In genomic region chr14:51521764-51522163, GRCh38 we compare ENCODE assay signal across 22 cellular contexts.
DNase-seq lines count a peak whose midpoint lies in the region; ATAC-seq and TF ChIP-seq lines count a peak whose summit lies in the region.
"Had no signal": no experiment of that assay in that cellular context is flagged by ENCODE, and none has a peak within 500 bp of the region (broad histone marks: within the 10 kb centered on the region; RNA-seq: fewer than 3 reads in every experiment).

No MANE protein-coding gene starts in this region.

- H4K20me1 ChIP-seq in PC-3 (ENCODE audit: low read length) = no peaks in the 10 kb centered on the region

- peak; percentile 54 for DNase-seq in GM04503 (ENCODE audit: low read depth)
- DNase-seq in PC-3 = peak; percentile 60
- DNase-seq in dedifferentiated amniotic fluid mesenchymal stem cell (ENCODE audit: extremely low spot score) = peak; percentile 76
- peak; percentile 60 for DNase-seq in skeletal muscle cell (ENCODE audit: low read depth)
- DNase-seq in HuH-7.5 (ENCODE audit: low spot score) = no peak
- no peak for DNase-seq in activated CD4-positive, alpha-beta T cell treated with anti-CD3 and anti-CD28 coated beads for 1 hour
- no peak for DNase-seq in NCI-H2171 treated with DMSO at 0.1 percent for 48 hours (lab: John Stamatoyannopoulos, UW)
- DNase-seq: activated effector memory CD4-positive, alpha-beta T cell treated with Interleukin-2 at 50 U/mL for 16 hours; C1 segment of cervical spinal cord; DMS 273 treated with DMSO at 0.1 percent for 48 hours; NCI-H1417 treated with DMSO at 0.1 percent for 48 hours; NCI-H226; NK-92 treated with Interleukin-12 subunit alpha and Interleukin-12 subunit beta, amount 100 ng/mL, for 24 hours; occipital lobe; sigmoid colon; stimulated activated CD4-positive, alpha-beta T cell treated with anti-CD3 and anti-CD28 coated beads, Interleukin-4, amount 100 ng/mL, for 4 hours; T-helper 2 cell had no signal

- intact Hi-C loops in PC-3 (cut with micrococcal nuclease) = no loop called here

- H3K27ac ChIP-seq in PC-3 (ENCODE audit: low read length) = no peak overlapping the region
- H3K27ac ChIP-seq: coronary artery, sigmoid colon, thoracic aorta had no signal

- H3K79me2 ChIP-seq in PC-3 (ENCODE audit: low read length) = no peaks in the 10 kb centered on the region

- peak; percentile 63 for ATAC-seq in PC-3
- no peak for ATAC-seq in HG03457 (IDR thresholded peaks at IDR 0.05; ENCODE audit: unreplicated experiment)
- ATAC-seq: activated CD4-positive, CD25-positive, alpha-beta regulatory T cell treated with anti-CD3 and anti-CD28 coated beads, Interleukin-2, amount 50 U/mL, for 24 hours; left lobe of liver had no signal

- H3K9ac ChIP-seq in PC-3 (ENCODE audit: low read length) = no peak overlapping the region

- POLR2A ChIA-PET in PC-3 (lab: Charles Lee; ENCODE audit: unreplicated experiment) = interaction anchor here (0.6 kb wide), 1 partner anchor 44 kb away, joined by 6 read pairs; no protein-coding TSS in a partner anchor

- no peak overlapping the region for H2AFZ ChIP-seq in PC-3 (ENCODE audit: low read length)

- CTCF ChIA-PET in PC-3 (lab: Charles Lee) = interaction anchor here (0.7 kb wide), 1 partner anchor 234 kb away, joined by 5 read pairs; no protein-coding TSS in a partner anchor

- H3K4me1 ChIP-seq in PC-3 (ENCODE audit: insufficient read depth, low read length) = peaks cover 34% of the 10 kb centered on the region

- no peaks in the 10 kb centered on the region for H3K36me3 ChIP-seq in PC-3 (ENCODE audit: low read depth, low read length)
- H3K36me3 ChIP-seq: sigmoid colon, thoracic aorta had no signal

- TF ChIP-seq CTCF in PC-3 (conservative IDR thresholded peaks at IDR 0.05; ENCODE audit: low read depth, low read length) = no peak

- H3K4me2 ChIP-seq in PC-3 (ENCODE audit: low read length) = peak overlapping the region; percentile 18; the same call in 1 of the 2 replicates

- no TSS peak for BruUV-seq in PC-3 (replicated peaks; lab: Mats Ljungman, UMichigan)

- no peaks in the 10 kb centered on the region for H3K9me3 ChIP-seq in PC-3 (ENCODE audit: low read length)
- H3K9me3 ChIP-seq: sigmoid colon, thoracic aorta had no signal

- no peaks in the 10 kb centered on the region for H3K9me2 ChIP-seq in PC-3 (replicated peaks; ENCODE audit: low read length)

- H3K4me3 ChIP-seq in PC-3 (ENCODE audit: low read length) (no peak overlapping the region), skeletal muscle cell (ENCODE audit: low read depth, low read length) (no peak overlapping the region)
- H3K4me3 ChIP-seq: coronary artery, sigmoid colon, thoracic aorta had no signal

- H3F3A ChIP-seq in PC-3 (ENCODE audit: low read length, unreplicated experiment) = no peaks in the 10 kb centered on the region

- no peaks in the 10 kb centered on the region for H3K27me3 ChIP-seq in PC-3 (ENCODE audit: low read length)
- H3K27me3 ChIP-seq: sigmoid colon had no signal

Comparison
In these comparisons a context has a peak if more than half of its experiments do, and no peak if none do; other contexts are left out.
1. DNase-seq: peak in GM04503 (single experiment), PC-3 (single experiment), dedifferentiated amniotic fluid mesenchymal stem cell (single experiment) and skeletal muscle cell (single experiment); none in HuH-7.5 (single experiment), activated CD4-positive, alpha-beta T cell treated with anti-CD3 and anti-CD28 coated beads for 1 hour (single experiment) and NCI-H2171 treated with DMSO at 0.1 percent for 48 hours (single experiment).